17 cellular contexts compared by ENCODE assay signal in the genomic region with DNA sequence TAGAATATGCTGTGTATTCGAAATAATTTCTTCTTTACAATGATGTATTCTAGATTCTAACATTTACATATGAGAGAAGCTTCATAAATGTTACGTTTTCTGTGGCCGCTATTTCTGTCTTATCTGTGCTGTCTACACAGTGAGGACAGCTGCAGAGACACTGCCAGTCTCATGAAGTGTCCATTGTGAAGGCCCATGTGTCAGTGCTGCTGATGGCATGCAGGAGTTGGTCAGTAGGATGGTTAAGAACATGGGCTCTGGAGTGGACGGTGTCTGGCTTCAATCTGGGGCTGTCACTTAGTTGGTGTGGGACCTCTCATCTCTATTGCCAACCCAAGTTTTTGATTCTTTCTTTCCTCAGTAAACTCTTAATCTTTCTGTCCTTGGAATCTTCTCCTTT.
"Had no signal": no experiment of that assay in that cellular context is flagged by ENCODE, and none has a peak within 500 bp of the region (broad histone marks: within the 10 kb centered on the region; RNA-seq: fewer than 3 reads in every experiment).

No MANE protein-coding gene starts in this region.

- H3K4me1 Mint-ChIP-seq: activated CD4-positive, alpha-beta memory T cell treated with anti-CD3 and anti-CD28 coated beads, Interleukin-2, amount 10 ng/mL, durations not matched to agents 7 days and 5 days; activated CD4-positive, alpha-beta T cell treated with anti-CD3 and anti-CD28 coated beads for 36 hours; activated naive CD8-positive, alpha-beta T cell treated with anti-CD3 and anti-CD28 coated beads, Interleukin-2, amount 10 ng/mL, durations not matched to agents 7 days and 5 days; immature natural killer cell; T-cell had no signal

- H3K4me3 Mint-ChIP-seq: activated CD4-positive, alpha-beta memory T cell treated with anti-CD3 and anti-CD28 coated beads, Interleukin-2, amount 10 ng/mL, durations not matched to agents 7 days and 5 days; activated CD4-positive, alpha-beta T cell treated with anti-CD3 and anti-CD28 coated beads for 36 hours; activated naive CD8-positive, alpha-beta T cell treated with anti-CD3 and anti-CD28 coated beads, Interleukin-2, amount 10 ng/mL, durations not matched to agents 7 days and 5 days; activated T-cell treated with anti-CD3 and anti-CD28 coated beads, Interleukin-2, amount 50 U/mL, for 72 hours; immature natural killer cell; T-cell had no signal

- H3K27me3 Mint-ChIP-seq: activated CD4-positive, alpha-beta T cell treated with anti-CD3 and anti-CD28 coated beads for 36 hours; activated naive CD8-positive, alpha-beta T cell treated with anti-CD3 and anti-CD28 coated beads, Interleukin-2, amount 10 ng/mL, durations not matched to agents 7 days and 5 days; T-cell had no signal

- DNase-seq: activated CD4-positive, alpha-beta memory T cell treated with anti-CD3 and anti-CD28 coated beads, Interleukin-2, amount 10 ng/mL, durations not matched to agents 7 days and 5 days; activated CD4-positive, alpha-beta T cell treated with anti-CD3 and anti-CD28 coated beads for 36 hours; activated CD8-positive, alpha-beta memory T cell treated with anti-CD3 and anti-CD28 coated beads, Interleukin-2, amount 50 U/mL, for 4 hours; activated gamma-delta T cell treated with Interleukin-2 at 50 U/mL for 16 hours; activated naive CD8-positive, alpha-beta T cell treated with anti-CD3 and anti-CD28 coated beads, Interleukin-2, amount 10 ng/mL, durations not matched to agents 7 days and 5 days; activated T-cell treated with anti-CD3 and anti-CD28 coated beads, Interleukin-2, amount 50 U/mL, for 72 hours; aorta; central memory CD4-positive, alpha-beta T cell; erythroblast; immature natural killer cell; mesendoderm; ovary; small intestine; stomach; T-cell; uterus had no signal

- H3K27ac Mint-ChIP-seq: activated CD4-positive, alpha-beta memory T cell treated with anti-CD3 and anti-CD28 coated beads, Interleukin-2, amount 10 ng/mL, durations not matched to agents 7 days and 5 days; activated CD4-positive, alpha-beta T cell treated with anti-CD3 and anti-CD28 coated beads for 36 hours; activated naive CD8-positive, alpha-beta T cell treated with anti-CD3 and anti-CD28 coated beads, Interleukin-2, amount 10 ng/mL, durations not matched to agents 7 days and 5 days; activated T-cell treated with anti-CD3 and anti-CD28 coated beads, Interleukin-2, amount 50 U/mL, for 72 hours; immature natural killer cell; T-cell had no signal

- ATAC-seq: activated CD4-positive, alpha-beta T cell treated with anti-CD3 and anti-CD28 coated beads for 36 hours; activated T-cell treated with anti-CD3 and anti-CD28 coated beads, Interleukin-2, amount 50 U/mL, for 72 hours; T-cell had no signal

- H3K9me3 Mint-ChIP-seq: activated CD4-positive, alpha-beta memory T cell treated with anti-CD3 and anti-CD28 coated beads, Interleukin-2, amount 10 ng/mL, durations not matched to agents 7 days and 5 days; activated T-cell treated with anti-CD3 and anti-CD28 coated beads, Interleukin-2, amount 50 U/mL, for 72 hours; immature natural killer cell; T-cell had no signal

- H3K27ac ChIP-seq: ovary, stomach, uterus, VCaP had no signal

- H3K36me3 Mint-ChIP-seq: activated naive CD8-positive, alpha-beta T cell treated with anti-CD3 and anti-CD28 coated beads, Interleukin-2, amount 10 ng/mL, durations not matched to agents 7 days and 5 days; immature natural killer cell; T-cell had no signal
